ENCODE assay signal across 9 cellular contexts in genomic region chr6:11230158-11231107, GRCh38. TPM values are rescaled to one million over a fixed set of nuclear protein-coding genes. Genes with fewer than 3 reads are reported as not detected.
DNase-seq lines count a peak whose midpoint lies in the region; ATAC-seq and TF ChIP-seq lines count a peak whose summit lies in the region.
"Had no signal": no experiment of that assay in that cellular context is flagged by ENCODE, and none has a peak within 500 bp of the region (broad histone marks: within the 10 kb centered on the region; RNA-seq: fewer than 3 reads in every experiment).

No MANE protein-coding gene starts in this region.

- H3K9me1 ChIP-seq in IMR-90 (ENCODE audit: insufficient read depth, low read length): no peaks in the 10 kb centered on the region

- no peak overlapping the region for H2AK9ac ChIP-seq in IMR-90 (replicated peaks; ENCODE audit: low read depth, low read length, poor library complexity)

- peak overlapping the region; percentile 34; the same call in 1 of the 2 replicates for H3K18ac ChIP-seq in IMR-90 (ENCODE audit: low read depth, low read length)

- H4K91ac ChIP-seq in IMR-90 (ENCODE audit: insufficient read depth, low read depth, low read length): peak overlapping the region; percentile 19; the same call in 1 of the 2 replicates

- peak overlapping the region; percentile 78 for H3K4me2 ChIP-seq in IMR-90 (ENCODE audit: low read depth, low read length)

- peaks cover 0 to 26% of the 10 kb centered on the region in 2 experiments; a peak in 2 of 4 replicates for H3K79me1 ChIP-seq in IMR-90 (ENCODE audit: low read depth in 1 of 2, low read length in 2 of 2)

- no peaks in the 10 kb centered on the region for H3K36me3 ChIP-seq in IMR-90 (ENCODE audit: control insufficient read depth, insufficient read depth, low read length)
- no peaks in the 10 kb centered on the region for H3K36me3 ChIP-seq in colonic mucosa
- no peaks in the 10 kb centered on the region for H3K36me3 ChIP-seq in muscle layer of colon (ENCODE audit: insufficient read depth, low read length)

- TF ChIP-seq CTCF in 22Rv1 (IDR thresholded peaks at IDR 0.05) (no peak), IMR-90 (conservative IDR thresholded peaks at IDR 0.05; ENCODE audit: low read depth, low read length) (no peak), colonic mucosa (IDR thresholded peaks at IDR 0.05) (no peak)

- H3K27me3 ChIP-seq in IMR-90 (ENCODE audit: control insufficient read depth, insufficient read depth, low read length): no peaks in the 10 kb centered on the region
- H3K27me3 ChIP-seq in colonic mucosa: no peaks in the 10 kb centered on the region
- no peaks in the 10 kb centered on the region for H3K27me3 ChIP-seq in muscle layer of colon (ENCODE audit: control insufficient read depth in 1 of 2, insufficient read depth in 2 of 2, low read length in 2 of 2)

- H4K20me1 ChIP-seq in IMR-90 (ENCODE audit: insufficient read depth, low read length): peaks cover 10% of the 10 kb centered on the region; the same call in 1 of the 2 replicates

- dilution Hi-C loops in IMR-90 (cut with HindIII; ENCODE audit: low sequenced_read_pairs, unreplicated experiment): no loop called here

- H2AK5ac ChIP-seq in IMR-90 (ENCODE audit: low read depth, low read length): peak overlapping the region; percentile 70; the same call in 1 of the 2 replicates

- peak overlapping the region; percentile 21; the same call in 1 of the 2 replicates for H3K23ac ChIP-seq in IMR-90 (ENCODE audit: low read depth, low read length)

- H3K9me3 ChIP-seq in IMR-90 (ENCODE audit: control insufficient read depth, insufficient read depth, low read length) (no peaks in the 10 kb centered on the region), colonic mucosa (no peaks in the 10 kb centered on the region), muscle layer of colon (ENCODE audit: low read length) (no peaks in the 10 kb centered on the region)

- WGBS in IMR-90 (ENCODE audit: extremely low coverage in 2 of 2, insufficient read length in 1 of 2), 2 experiments: 100% methylated on average over 1 of the region's 9 CpGs; no CpG with 5 or more reads in 1 of the 2 experiments

- no peak overlapping the region for H2BK15ac ChIP-seq in IMR-90 (ENCODE audit: low read depth, low read length)

- no peak for DNase-seq in IMR-90
- DNase-seq in colonic mucosa: peak; percentile 60
- no peak for DNase-seq in stimulated activated CD4-positive, alpha-beta T cell treated with anti-CD3 and anti-CD28 coated beads, Interleukin-4, amount 100 ng/mL, for 24 hours
- no peak for DNase-seq in NCI-H146 (lab: John Stamatoyannopoulos, UW)
- DNase-seq in activated CD4-positive, alpha-beta T cell treated with anti-CD3 and anti-CD28 coated beads for 1 hour: no peak
- DNase-seq: occipital lobe had no signal

- no peak overlapping the region for H2BK120ac ChIP-seq in IMR-90 (ENCODE audit: low read depth, low read length)

- intact Hi-C loops in IMR-90 (cut with micrococcal nuclease) (loop anchor here (2.0 to 5.0 kb wide), 2 partner anchors 87 to 136 kb away; no protein-coding TSS in a partner anchor), colonic mucosa (cut with DNase I) (no loop called here)

- in situ Hi-C loops in IMR-90 (cut with MboI; ENCODE audit: low sequenced_read_pairs): loop anchor here (10.0 kb wide), 1 partner anchor 264 kb away; no protein-coding TSS in a partner anchor

- no peak overlapping the region for H2AFZ ChIP-seq in IMR-90 (replicated peaks; ENCODE audit: low read length, poor library complexity)

- no peak overlapping the region for H3K56ac ChIP-seq in IMR-90 (ENCODE audit: extremely low read depth, insufficient read depth, low read length)

- TF ChIP-seq POLR2A in IMR-90 (IDR thresholded peaks at IDR 0.05; ENCODE audit: low read depth, low read length): no peak

- no peak overlapping the region; a peak in 1 of 4 replicates for H4K8ac ChIP-seq in IMR-90 (ENCODE audit: low read depth in 2 of 2, low read length in 2 of 2)

- BruUV-seq in IMR-90 (replicated peaks; lab: Mats Ljungman, UMichigan): no TSS peak

- POLR2A ChIA-PET in IMR-90 (lab: Charles Lee; ENCODE audit: unreplicated experiment): interaction anchor here (0.5 kb wide), 1 partner anchor 88 kb away, joined by 3 read pairs; no protein-coding TSS in a partner anchor

- peak overlapping the region; percentile 71 for H3K4me3 ChIP-seq in IMR-90 (ENCODE audit: insufficient read depth, low read depth, low read length)
- H3K4me3 ChIP-seq in colonic mucosa: peak overlapping the region; percentile 56
- H3K4me3 ChIP-seq in muscle layer of colon (ENCODE audit: low read depth in 1 of 2, low read length in 2 of 2): peak overlapping the region in 1 of 2 donors; percentile 8

- peak overlapping the region; percentile 29; the same call in 1 of the 2 replicates for H3K4ac ChIP-seq in IMR-90 (ENCODE audit: low read depth, low read length)

- TF ChIP-seq RAD21 in IMR-90 (IDR thresholded peaks at IDR 0.05; ENCODE audit: low read length): no peak

- H3K14ac ChIP-seq in IMR-90 (replicated peaks; ENCODE audit: low read depth, low read length): peak overlapping the region; percentile 19; the same call in 1 of the 2 replicates

- ATAC-seq in IMR-90 (ENCODE audit: low read depth) (no peak), GM18519 (IDR thresholded peaks at IDR 0.05; ENCODE audit: low FRiP score, unreplicated experiment) (no peak)

- H2BK5ac ChIP-seq in IMR-90 (ENCODE audit: low read depth, low read length, poor library complexity, severe bottlenecking): peak overlapping the region; percentile 40

- H4K5ac ChIP-seq in IMR-90 (ENCODE audit: low read depth, low read length): no peak overlapping the region

- CTCF ChIA-PET in IMR-90 (lab: Yijun Ruan, JAX): interaction anchor here (0.8 to 1.2 kb wide), 2 partner anchors 265 to 266 kb away, joined by 3 to 6 read pairs; no protein-coding TSS in a partner anchor

- H3K4me1 ChIP-seq in IMR-90 (ENCODE audit: control insufficient read depth, insufficient read depth, low read length) (peaks cover 10% of the 10 kb centered on the region), colonic mucosa (no peaks in the 10 kb centered on the region), muscle layer of colon (ENCODE audit: insufficient read depth, low read length) (peaks cover 11% of the 10 kb centered on the region)

- H3K27ac ChIP-seq in 22Rv1 (peak overlapping the region; percentile 89), IMR-90 (ENCODE audit: insufficient read depth, low read length) (peak overlapping the region; percentile 12; the same call in 1 of the 2 replicates), colonic mucosa (peak overlapping the region; percentile 85), muscle layer of colon (ENCODE audit: low read depth, low read length) (peak overlapping the region; percentile 83)

- no peak overlapping the region; the same call in 1 of the 2 replicates for H3K9ac ChIP-seq in IMR-90 (ENCODE audit: low read depth, low read length)
- peak overlapping the region; percentile 47 to 100 for H3K9ac ChIP-seq in colonic mucosa (ENCODE audit: low read depth in 2 of 2, low read length in 2 of 2)
- no peak overlapping the region for H3K9ac ChIP-seq in muscle layer of colon (ENCODE audit: low read length)

- no peak overlapping the region for H2BK20ac ChIP-seq in IMR-90 (ENCODE audit: low read depth, low read length)

TF ChIP-seq in IMR-90, 13 proteins besides CTCF, POLR2A, EP300 and RAD21:
- no peak for TF ChIP-seq MAFK (IDR thresholded peaks at IDR 0.05; ENCODE audit: low read depth, low read length)
- no peak for TF ChIP-seq MXI1 (IDR thresholded peaks at IDR 0.05; ENCODE audit: borderline replicate concordance, low read depth, low read length)
- TF ChIP-seq BHLHE40 (IDR thresholded peaks at IDR 0.05; ENCODE audit: low read depth, low read length): no peak
- no peak for TF ChIP-seq NFE2L2 (IDR thresholded peaks at IDR 0.05; ENCODE audit: low read depth, low read length)
- TF ChIP-seq USF2 (IDR thresholded peaks at IDR 0.05; ENCODE audit: low read depth, low read length): no peak
- no peak for TF ChIP-seq MAZ (IDR thresholded peaks at IDR 0.05; ENCODE audit: borderline replicate concordance, low read depth, low read length)
- TF ChIP-seq FOS (IDR thresholded peaks at IDR 0.05; ENCODE audit: low read depth, low read length): no peak
- no peak for TF ChIP-seq RCOR1 (IDR thresholded peaks at IDR 0.05; ENCODE audit: insufficient replicate concordance, low read length)
- TF ChIP-seq CHD1 (IDR thresholded peaks at IDR 0.05; ENCODE audit: low read depth, low read length): no peak
- no peak for TF ChIP-seq CEBPB (IDR thresholded peaks at IDR 0.05; ENCODE audit: low read depth, low read length)
- no peak for TF ChIP-seq SMC3 (IDR thresholded peaks at IDR 0.05; ENCODE audit: low read depth, low read length)
- no peak for TF ChIP-seq RFX5 (IDR thresholded peaks at IDR 0.05; ENCODE audit: low read depth, low read length)

RNA-seq across cellular contexts. Expression of gene NEDD9, which starts 2.0 kb away (rescaled TPM):
- 16.5 and 16.7 TPM in 2 replicates for total RNA-seq in IMR-90 (2012; rRNA removed)
- 7.6 and 8.2 TPM in 2 replicates for polyA plus RNA-seq in IMR-90 (2012; rRNA removed)
- 5.4 and 7.2 TPM in 2 replicates for polyA plus RNA-seq in IMR-90 (2012; cell fraction: cytosol; rRNA removed)
- 9.9 and 17.1 TPM in 2 replicates for polyA plus RNA-seq in IMR-90 (2012; cell fraction: nucleus; rRNA removed; ENCODE audit: low replicate concordance)
- 10 to 100 TPM; 43.4 to 73.1 TPM for total RNA-seq in colonic mucosa

Comparison
In these comparisons a context has a peak if more than half of its experiments do, and no peak if none do; other contexts are left out.
1. H3K27ac ChIP-seq: peak in every context shown above with its lines; median percentile 89 in 22Rv1; 85 in colonic mucosa; 83 in muscle layer of colon; 12 in IMR-90.
2. H3K9ac ChIP-seq: peak in colonic mucosa (2 of 2); none in IMR-90 (single experiment) and muscle layer of colon (single experiment).